13 cellular contexts compared by ENCODE assay signal in genomic region chr12:105748806-105749600, GRCh38.
DNase-seq lines count a peak whose midpoint lies in the region; ATAC-seq and TF ChIP-seq lines count a peak whose summit lies in the region.
"Had no signal": no experiment of that assay in that cellular context is flagged by ENCODE, and none has a peak within 500 bp of the region (broad histone marks: within the 10 kb centered on the region; RNA-seq: fewer than 3 reads in every experiment).

No MANE protein-coding gene starts in this region.

- no peaks in the 10 kb centered on the region for H3K27me3 ChIP-seq in parathyroid adenoma (ENCODE audit: control insufficient read depth, insufficient read depth, low read length)
- H3K27me3 ChIP-seq in colonic mucosa = no peaks in the 10 kb centered on the region

- peaks cover 0 to 5% (median 0%) of the 10 kb centered on the region in 5 experiments for H3K9me3 Mint-ChIP-seq in brain
- H3K9me3 Mint-ChIP-seq: activated T-cell treated with anti-CD3 and anti-CD28 coated beads, Interleukin-2, amount 50 U/mL, for 4 hours had no signal

- intact Hi-C loops in left cardiac atrium (cut with DNase I) = no loop called here
- intact Hi-C loops in colonic mucosa (cut with DNase I) = no loop called here
- intact Hi-C loops in lower leg skin (cut with DNase I; ENCODE audit: low total_unique reads) = no loop called here

- H3K4me1 ChIP-seq in parathyroid adenoma (peaks cover 20% of the 10 kb centered on the region), colonic mucosa (no peaks in the 10 kb centered on the region)

- H3K27me3 Mint-ChIP-seq in brain = peaks cover 7% of the 10 kb centered on the region
- H3K27me3 Mint-ChIP-seq: progenitor cell of endocrine pancreas had no signal

- peak overlapping the region; percentile 17 to 77 (median 44) for H3K27ac Mint-ChIP-seq in brain
- H3K27ac Mint-ChIP-seq: progenitor cell of endocrine pancreas had no signal

- H3K36me3 ChIP-seq in parathyroid adenoma (ENCODE audit: control insufficient read depth, insufficient read depth, low read length) (no peaks in the 10 kb centered on the region), colonic mucosa (no peaks in the 10 kb centered on the region)

- H3K79me2 ChIP-seq in parathyroid adenoma = no peaks in the 10 kb centered on the region

- WGBS in lower leg skin, 2 donors = 45 to 48% methylated on average over 9 of the region's 9 CpGs

- peaks cover 23% of the 10 kb centered on the region for H3K4me1 Mint-ChIP-seq in brain

- TF ChIP-seq CTCF in brain (conservative IDR thresholded peaks at IDR 0.05) = no peak
- no peak for TF ChIP-seq CTCF in parathyroid adenoma (IDR thresholded peaks at IDR 0.05)
- no peak for TF ChIP-seq CTCF in colonic mucosa (IDR thresholded peaks at IDR 0.05)
- no peak for TF ChIP-seq CTCF in lower leg skin (IDR thresholded peaks at IDR 0.05)

- H3K9me3 ChIP-seq in parathyroid adenoma (ENCODE audit: control insufficient read depth, low read length) (no peaks in the 10 kb centered on the region), colonic mucosa (no peaks in the 10 kb centered on the region)

- peak overlapping the region; percentile 66 for H3K27ac ChIP-seq in parathyroid adenoma
- H3K27ac ChIP-seq in colonic mucosa = no peak overlapping the region

- ATAC-seq in left cardiac atrium = peak; percentile 82 to 92
- ATAC-seq in HG02840 (IDR thresholded peaks at IDR 0.05; ENCODE audit: low FRiP score, unreplicated experiment) = no peak
- ATAC-seq: activated T-cell treated with anti-CD3 and anti-CD28 coated beads, Interleukin-2, amount 50 U/mL, for 4 hours had no signal

- no peak overlapping the region for H3K4me3 ChIP-seq in parathyroid adenoma (ENCODE audit: low read depth, low read length)
- no peak overlapping the region for H3K4me3 ChIP-seq in colonic mucosa
- no peak overlapping the region for H3K4me3 ChIP-seq in lower leg skin (ENCODE audit: low read depth, poor library complexity, severe bottlenecking)

- no peak overlapping the region for H3K9ac ChIP-seq in parathyroid adenoma
- H3K9ac ChIP-seq in colonic mucosa (ENCODE audit: low read depth in 2 of 2, low read length in 2 of 2) = no peak overlapping the region

- DNase-seq in AG08396 (ENCODE audit: low spot score) = peak; percentile 26
- peak; percentile 76 for DNase-seq in left cardiac atrium
- DNase-seq in colonic mucosa = no peak
- DNase-seq in SW480 (ENCODE audit: low spot score) = no peak
- no peak for DNase-seq in lower leg skin (ENCODE audit: low spot score in 2 of 2)
- DNase-seq: activated T-cell treated with anti-CD3 and anti-CD28 coated beads, Interleukin-2, amount 50 U/mL, for 4 hours; GOT3; Kasumi-1; RPMI8226 had no signal

- TF ChIP-seq POLR2A in lower leg skin (IDR thresholded peaks at IDR 0.05) = no peak

- H2AFZ ChIP-seq in parathyroid adenoma = peak overlapping the region; percentile 71

- H3K36me3 Mint-ChIP-seq in brain = no peaks in the 10 kb centered on the region

- H3K4me2 ChIP-seq in parathyroid adenoma (ENCODE audit: low read length) = peak overlapping the region; percentile 16

- H3K4me3 Mint-ChIP-seq in brain = peak overlapping the region in 1 of 5 experiments; percentile 8
- H3K4me3 Mint-ChIP-seq: activated T-cell treated with anti-CD3 and anti-CD28 coated beads, Interleukin-2, amount 50 U/mL, for 4 hours had no signal

Comparison
In these comparisons a context has a peak if more than half of its experiments do, and no peak if none do; other contexts are left out.
1. DNase-seq: peak in AG08396 (single experiment) and left cardiac atrium (single experiment); none in colonic mucosa (single experiment), SW480 (single experiment) and lower leg skin (0 of 2).